Comparison of ENCODE assay signal across 18 cellular contexts in the genomic region with DNA sequence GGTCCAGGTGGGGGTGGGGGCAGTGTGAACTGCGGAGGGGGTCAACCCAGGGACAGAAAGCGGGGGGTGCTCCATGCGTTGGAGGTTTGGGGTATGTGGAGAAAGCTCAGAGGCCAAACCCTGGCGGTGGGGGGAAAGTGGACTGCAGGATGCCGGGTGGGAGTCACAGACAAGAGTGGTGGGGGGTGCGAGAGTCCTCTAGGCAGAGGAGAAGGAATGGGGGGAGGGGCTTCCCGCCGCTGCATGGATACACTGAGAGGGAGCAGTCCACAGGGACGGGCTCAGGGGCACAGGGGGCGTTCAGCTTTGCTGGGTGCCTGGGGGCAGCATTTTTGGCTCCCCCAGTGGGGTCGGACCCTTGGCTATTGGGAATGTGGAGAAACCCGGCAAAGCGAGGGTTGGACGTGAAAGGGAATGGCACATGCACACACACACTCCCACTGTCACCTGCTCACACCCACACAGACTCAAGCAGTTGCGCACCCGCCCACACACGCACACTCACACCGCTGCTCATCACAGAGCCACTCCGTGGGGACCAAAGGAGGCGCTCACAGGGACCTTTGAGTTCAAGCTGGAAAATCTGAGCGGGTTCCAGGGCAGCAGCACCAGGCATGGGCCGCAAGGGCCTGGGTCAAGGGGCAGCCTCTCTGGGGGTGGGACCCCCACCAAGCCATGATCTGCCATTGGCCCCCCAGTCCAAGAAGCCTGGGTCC. TPM values are rescaled to one million over a fixed set of nuclear protein-coding genes. Genes with fewer than 3 reads are reported as not detected.
DNase-seq lines count a peak whose midpoint lies in the region; ATAC-seq and TF ChIP-seq lines count a peak whose summit lies in the region.
"Had no signal": no experiment of that assay in that cellular context is flagged by ENCODE, and none has a peak within 500 bp of the region (broad histone marks: within the 10 kb centered on the region; RNA-seq: fewer than 3 reads in every experiment).

No MANE protein-coding gene starts in this region.

- H3K27me3 ChIP-seq in H7 (ENCODE audit: control insufficient read depth, insufficient read depth, low read length) (peaks cover 78% of the 10 kb centered on the region), tibial nerve (peaks cover 0 to 81% of the 10 kb centered on the region in 2 donors)

- no peak for TF ChIP-seq EP300 in tibial nerve (IDR thresholded peaks at IDR 0.05)

- CTCF ChIA-PET in Calu3 (lab: Charles Lee), result no interaction called here

- peaks cover 24% of the 10 kb centered on the region for H3K4me1 Mint-ChIP-seq in neural crest cell
- H3K4me1 Mint-ChIP-seq in Calu3 (ENCODE audit: low read depth, unreplicated experiment), result no peaks in the 10 kb centered on the region

- no peaks in the 10 kb centered on the region for H3K9me3 ChIP-seq in tibial nerve
- H3K9me3 ChIP-seq: BLaER1 treated with 17β-estradiol and CSF1 and Interleukin-3, amounts not matched to agents 10 nM and 100 nM had no signal

- TF ChIP-seq CTCF in coronary artery (IDR thresholded peaks at IDR 0.05), result no peak
- no peak for TF ChIP-seq CTCF in neural crest cell (conservative IDR thresholded peaks at IDR 0.05)
- TF ChIP-seq CTCF in Calu3 (IDR thresholded peaks at IDR 0.05; ENCODE audit: unreplicated experiment), result no peak
- TF ChIP-seq CTCF in tibial nerve (IDR thresholded peaks at IDR 0.05), result no peak

- peak; percentile 43 for DNase-seq in 8988T
- peak; percentile 79 for DNase-seq in H7
- peak; percentile 69 for DNase-seq in coronary artery (ENCODE audit: low spot score)
- no peak for DNase-seq in neural crest cell (ENCODE audit: low read depth, low spot score)
- DNase-seq in SHP77 treated with DMSO at 0.1 percent for 48 hours (lab: John Stamatoyannopoulos, UW), result no peak
- DNase-seq in Calu3, result no peak
- no peak for DNase-seq in tibial nerve (ENCODE audit: low spot score in 2 of 2)
- DNase-seq: CD8-positive, alpha-beta memory T cell; DMS 273 treated with DMSO at 0.1 percent for 48 hours; NCI-H1092; NCI-H146; NCI-H2081; NCI-H82 had no signal

- H3K4me3 ChIP-seq in H7 (ENCODE audit: insufficient read depth, low read depth, low read length) (no peak overlapping the region), coronary artery (no peak overlapping the region), tibial nerve (no peak overlapping the region)
- H3K4me3 ChIP-seq: BLaER1 treated with 17β-estradiol and CSF1 and Interleukin-3, amounts not matched to agents 10 nM and 100 nM; SK-N-MC had no signal

- H3K36me3 ChIP-seq in H7 (replicated peaks; ENCODE audit: control insufficient read depth, insufficient read depth, low read length) (no peaks in the 10 kb centered on the region), tibial nerve (no peaks in the 10 kb centered on the region)
- H3K36me3 ChIP-seq: BLaER1 treated with 17β-estradiol and CSF1 and Interleukin-3, amounts not matched to agents 10 nM and 100 nM had no signal

- H3K4me1 ChIP-seq in tibial nerve, result peaks cover 0 to 35% (median 13%) of the 10 kb centered on the region in 4 donors

- no peaks in the 10 kb centered on the region for H3K36me3 Mint-ChIP-seq in neural crest cell (ENCODE audit: low read depth)
- H3K36me3 Mint-ChIP-seq in Calu3 (ENCODE audit: insufficient read depth, unreplicated experiment), result peaks cover under 1% of the 10 kb centered on the region
- H3K36me3 Mint-ChIP-seq: CD8-positive, alpha-beta memory T cell had no signal

- BruUV-seq in Calu3 (replicated peaks; lab: Mats Ljungman, UMichigan), result no TSS peak

- H3K27ac Mint-ChIP-seq in neural crest cell (ENCODE audit: unreplicated experiment) (no peak overlapping the region), Calu3 (ENCODE audit: unreplicated experiment) (no peak overlapping the region)
- H3K27ac Mint-ChIP-seq: CD8-positive, alpha-beta memory T cell had no signal

- no peak for ATAC-seq in GM21576 (IDR thresholded peaks at IDR 0.05; ENCODE audit: unreplicated experiment)
- ATAC-seq: Panc1 had no signal

- 46 to 52% methylated on average over 20 of the region's 22 CpGs for WGBS in tibial nerve, 2 donors

- H3K9me3 Mint-ChIP-seq in neural crest cell (no peaks in the 10 kb centered on the region), Calu3 (ENCODE audit: low read depth, unreplicated experiment) (no peaks in the 10 kb centered on the region)
- H3K9me3 Mint-ChIP-seq: CD8-positive, alpha-beta memory T cell had no signal

- H3K27me3 Mint-ChIP-seq in neural crest cell (ENCODE audit: low read depth), result peaks cover 76% of the 10 kb centered on the region
- peaks cover 29% of the 10 kb centered on the region for H3K27me3 Mint-ChIP-seq in Calu3 (ENCODE audit: unreplicated experiment)

- H3K4me3 Mint-ChIP-seq in neural crest cell (peak overlapping the region; percentile 19), Calu3 (ENCODE audit: low read depth, unreplicated experiment) (no peak overlapping the region)
- H3K4me3 Mint-ChIP-seq: CD8-positive, alpha-beta memory T cell had no signal

- no peak overlapping the region for H3K27ac ChIP-seq in coronary artery
- no peak overlapping the region for H3K27ac ChIP-seq in tibial nerve
- H3K27ac ChIP-seq: BLaER1 treated with 17β-estradiol and CSF1 and Interleukin-3, amounts not matched to agents 10 nM and 100 nM; SK-N-MC had no signal

- intact Hi-C loops in Calu3 (cut with micrococcal nuclease; ENCODE audit: unreplicated experiment), result no loop called here

- TF ChIP-seq POLR2A in tibial nerve (IDR thresholded peaks at IDR 0.05), result no peak

RNA-seq across cellular contexts. Expression of a gene that starts 7.7 kb away (rescaled TPM):
- 24.4 and 27.3 TPM in 2 replicates for total RNA-seq in H7 (2014; rRNA removed; shearing (Covaris generic))
- total RNA-seq in neural crest cell (21.3 and 21.9 TPM in 2 replicates), Calu3 (2022) (2.2 and 2.4 TPM in 2 replicates), tibial nerve (not detected)
- total RNA-seq: CD8-positive, alpha-beta memory T cell; MCF 10A had no signal

Comparison
In these comparisons a context has a peak if more than half of its experiments do, and no peak if none do; other contexts are left out.
1. DNase-seq: peak in 8988T (single experiment), H7 (single experiment) and coronary artery (single experiment); none in neural crest cell (single experiment), SHP77 treated with DMSO at 0.1 percent for 48 hours (single experiment), Calu3 (single experiment) and tibial nerve (0 of 2).